ENCODE assay signal across 8 cellular contexts in genomic region chr12:12439636-12440035, GRCh38.
DNase-seq lines count a peak whose midpoint lies in the region; ATAC-seq and TF ChIP-seq lines count a peak whose summit lies in the region.
"Had no signal": no experiment of that assay in that cellular context is flagged by ENCODE, and none has a peak within 500 bp of the region (broad histone marks: within the 10 kb centered on the region; RNA-seq: fewer than 3 reads in every experiment).

No MANE protein-coding gene starts in this region.

- DNase-seq in Panc1 (ENCODE audit: low read depth, low spot score) (peak; percentile 22), fibroblast of villous mesenchyme (ENCODE audit: low read depth) (peak; percentile 34), SK-N-SH (no peak), coronary artery (ENCODE audit: low spot score) (no peak), nephron progenitor cell (no peak)
- DNase-seq in activated CD8-positive, alpha-beta memory T cell treated with anti-CD3 and anti-CD28 coated beads, Interleukin-2, amount 50 U/mL, for 1 hour (ENCODE audit: extremely low read depth): peak; percentile 13
- DNase-seq in stimulated activated effector memory CD8-positive, alpha-beta T cell treated with anti-CD3 and anti-CD28 coated beads, Interleukin-12 subunit alpha, Interleukin-12 subunit beta, amount 100 ng/mL, for 72 hours (ENCODE audit: low spot score in 2 of 2): peak in 1 of 2 donors; percentile 83
- DNase-seq: Karpas-422 had no signal

- H3K4me1 ChIP-seq in Panc1 (ENCODE audit: control insufficient read depth, insufficient read depth, low read length) (no peaks in the 10 kb centered on the region), SK-N-SH (ENCODE audit: control insufficient read depth in 1 of 2, insufficient read depth in 2 of 2, low read depth in 1 of 2, low read length in 1 of 2) (peaks cover 3 to 10% of the 10 kb centered on the region in 2 experiments; a peak in 3 of 4 replicates)

- H3K9me3 ChIP-seq in Panc1 (ENCODE audit: control insufficient read depth, insufficient read depth, low read depth, low read length) (no peaks in the 10 kb centered on the region), SK-N-SH (no peaks in the 10 kb centered on the region)

- H3K9me2 ChIP-seq in SK-N-SH: no peaks in the 10 kb centered on the region

- TF ChIP-seq CTCF in Panc1 (IDR thresholded peaks at IDR 0.05) (no peak), fibroblast of villous mesenchyme (IDR thresholded peaks at IDR 0.05; ENCODE audit: insufficient read depth, low read depth, low read length) (no peak), SK-N-SH (IDR thresholded peaks at IDR 0.05) (no peak), coronary artery (IDR thresholded peaks at IDR 0.05) (no peak), nephron progenitor cell (IDR thresholded peaks at IDR 0.05) (no peak)

- H3K4me1 Mint-ChIP-seq in stimulated activated effector memory CD8-positive, alpha-beta T cell treated with anti-CD3 and anti-CD28 coated beads, Interleukin-12 subunit alpha, Interleukin-12 subunit beta, amount 100 ng/mL, for 72 hours: peaks cover 66% of the 10 kb centered on the region
- peaks cover 11% of the 10 kb centered on the region for H3K4me1 Mint-ChIP-seq in nephron progenitor cell

- no TSS peak for BruUV-seq in Panc1 (replicated peaks; lab: Mats Ljungman, UMichigan)

- H3K4me3 ChIP-seq in Panc1 (ENCODE audit: low read depth in 2 of 2, low read length in 2 of 2) (no peak overlapping the region), fibroblast of villous mesenchyme (ENCODE audit: low read depth, low read length) (no peak overlapping the region), SK-N-SH (ENCODE audit: low read depth in 2 of 2, low read length in 1 of 2) (no peak overlapping the region), coronary artery (no peak overlapping the region)

- in situ Hi-C loops in Panc1 (cut with HindIII; ENCODE audit: low pct_unique_long_range_greater_than_20kb, low sequenced_read_pairs): no loop called here

- no peaks in the 10 kb centered on the region for H4K20me1 ChIP-seq in SK-N-SH (ENCODE audit: insufficient read depth)

- no peak overlapping the region for H3K9ac ChIP-seq in SK-N-SH

- CTCF ChIA-PET in Panc1 (lab: Charles Lee): no interaction called here
- CTCF ChIA-PET in SK-N-SH (lab: Yijun Ruan, JAX): no interaction called here

- no peaks in the 10 kb centered on the region for H3K36me3 ChIP-seq in Panc1 (ENCODE audit: control insufficient read depth, insufficient read depth, low read length)
- peaks cover 4 to 7% of the 10 kb centered on the region in 2 experiments for H3K36me3 ChIP-seq in SK-N-SH (replicated peaks in 1 of 2; ENCODE audit: control insufficient read depth in 1 of 2, insufficient read depth in 2 of 2, low read length in 1 of 2)

- H3K36me3 Mint-ChIP-seq in stimulated activated effector memory CD8-positive, alpha-beta T cell treated with anti-CD3 and anti-CD28 coated beads, Interleukin-12 subunit alpha, Interleukin-12 subunit beta, amount 100 ng/mL, for 72 hours: peaks cover 55% of the 10 kb centered on the region
- H3K36me3 Mint-ChIP-seq in nephron progenitor cell (ENCODE audit: low read depth): peaks cover 19% of the 10 kb centered on the region

- H3K4me3 Mint-ChIP-seq in stimulated activated effector memory CD8-positive, alpha-beta T cell treated with anti-CD3 and anti-CD28 coated beads, Interleukin-12 subunit alpha, Interleukin-12 subunit beta, amount 100 ng/mL, for 72 hours: peak overlapping the region; percentile 51
- no peak overlapping the region for H3K4me3 Mint-ChIP-seq in nephron progenitor cell

- no peaks in the 10 kb centered on the region for H3K27me3 ChIP-seq in Panc1 (ENCODE audit: control insufficient read depth, insufficient read depth, low read length)
- no peaks in the 10 kb centered on the region for H3K27me3 ChIP-seq in SK-N-SH (ENCODE audit: insufficient read depth)

- H3K79me2 ChIP-seq in SK-N-SH (ENCODE audit: insufficient read depth): no peaks in the 10 kb centered on the region

- H3F3A ChIP-seq in SK-N-SH (replicated peaks; ENCODE audit: insufficient read depth): peaks cover 17% of the 10 kb centered on the region

- intact Hi-C loops in Panc1 (cut with micrococcal nuclease; ENCODE audit: unreplicated experiment): no loop called here

- no peak for ATAC-seq in Panc1
- ATAC-seq in stimulated activated effector memory CD8-positive, alpha-beta T cell treated with anti-CD3 and anti-CD28 coated beads, Interleukin-12 subunit alpha, Interleukin-12 subunit beta, amount 100 ng/mL, for 72 hours: peak; percentile 91

- no peak for TF ChIP-seq EP300 in SK-N-SH (IDR thresholded peaks at IDR 0.05; ENCODE audit: borderline replicate concordance in 1 of 2, low read depth in 1 of 2, low read length in 1 of 2)

- POLR2A ChIA-PET in Panc1 (lab: Charles Lee): no interaction called here
- POLR2A ChIA-PET in SK-N-SH (lab: Yijun Ruan, JAX): no interaction called here

- no peak overlapping the region for H3K4me2 ChIP-seq in SK-N-SH

- H3K27ac Mint-ChIP-seq in stimulated activated effector memory CD8-positive, alpha-beta T cell treated with anti-CD3 and anti-CD28 coated beads, Interleukin-12 subunit alpha, Interleukin-12 subunit beta, amount 100 ng/mL, for 72 hours: peak overlapping the region; percentile 94
- no peak overlapping the region for H3K27ac Mint-ChIP-seq in nephron progenitor cell

- no peak for TF ChIP-seq RAD21 in SK-N-SH (IDR thresholded peaks at IDR 0.05; ENCODE audit: low read length)

- H3K27me3 Mint-ChIP-seq in nephron progenitor cell (ENCODE audit: low read depth, poor library complexity): no peaks in the 10 kb centered on the region

- 85% methylated on average over 6 of the region's 6 CpGs for WGBS in SK-N-SH (ENCODE audit: low lambda C conversion rate)

- no peaks in the 10 kb centered on the region for H3K9me3 Mint-ChIP-seq in stimulated activated effector memory CD8-positive, alpha-beta T cell treated with anti-CD3 and anti-CD28 coated beads, Interleukin-12 subunit alpha, Interleukin-12 subunit beta, amount 100 ng/mL, for 72 hours
- peaks cover 6% of the 10 kb centered on the region for H3K9me3 Mint-ChIP-seq in nephron progenitor cell

- H2AFZ ChIP-seq in SK-N-SH (ENCODE audit: low read depth): no peak overlapping the region

- H3K27ac ChIP-seq in Panc1 (ENCODE audit: low read length) (no peak overlapping the region), SK-N-SH (ENCODE audit: low read depth in 2 of 2, low read length in 1 of 2) (no peak overlapping the region), coronary artery (no peak overlapping the region)

TF ChIP-seq in SK-N-SH, 30 proteins besides CTCF, POLR2A, EP300 and RAD21:
- TF ChIP-seq GATA2 (CRISPR knock-in tag; IDR thresholded peaks at IDR 0.05) (no peak), JUND (IDR thresholded peaks at IDR 0.05) (no peak), REST (IDR thresholded peaks at IDR 0.05; ENCODE audit: low read depth, low read length) (no peak), SIN3A (IDR thresholded peaks at IDR 0.05; ENCODE audit: borderline replicate concordance, low read depth, low read length) (no peak)

Comparison
In these comparisons a context has a peak if more than half of its experiments do, and no peak if none do; other contexts are left out.
1. DNase-seq: peak in Panc1 (single experiment), activated CD8-positive, alpha-beta memory T cell treated with anti-CD3 and anti-CD28 coated beads, Interleukin-2, amount 50 U/mL, for 1 hour (single experiment) and fibroblast of villous mesenchyme (single experiment); none in SK-N-SH (single experiment), coronary artery (single experiment) and nephron progenitor cell (single experiment).